In the genomic region with DNA sequence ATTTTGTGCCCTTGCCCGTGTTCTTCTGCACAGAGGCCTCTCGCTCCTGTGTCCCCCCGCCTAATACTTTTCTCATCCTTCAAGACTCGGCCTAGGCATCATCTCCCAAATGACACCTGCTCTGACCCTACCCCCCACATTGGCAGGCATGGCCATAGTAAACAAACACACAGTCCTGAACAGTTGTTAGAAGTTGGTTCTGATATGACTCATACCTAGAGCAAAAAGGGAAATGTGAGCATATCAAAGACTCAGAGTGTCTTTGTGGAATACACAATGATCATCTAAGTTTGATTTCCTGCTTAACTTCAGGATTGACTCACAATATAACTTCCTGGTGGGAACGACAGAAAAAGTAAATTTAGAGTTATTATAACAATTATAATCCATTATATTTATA, we compare ENCODE assay signal across 27 cellular contexts.
DNase-seq lines count a peak whose midpoint lies in the region; ATAC-seq, FAIRE-seq and TF ChIP-seq lines count a peak whose summit lies in the region.
"Had no signal": no experiment of that assay in that cellular context is flagged by ENCODE, and none has a peak within 500 bp of the region (broad histone marks: within the 10 kb centered on the region; RNA-seq: fewer than 3 reads in every experiment).

No MANE protein-coding gene starts in this region.

- no peaks in the 10 kb centered on the region for H3K4me1 ChIP-seq in PC-3 (ENCODE audit: insufficient read depth, low read length)
- H3K4me1 ChIP-seq: adrenal gland, body of pancreas, thyroid gland had no signal

- H3K27ac ChIP-seq in PC-3 (ENCODE audit: low read length): no peak overlapping the region
- H3K27ac ChIP-seq: adrenal gland, body of pancreas, epithelial cell of prostate, thyroid gland, VCaP had no signal

- no peak for FAIRE-seq in RCC 7860 (lab: Jason Lieb, UNC)
- FAIRE-seq: H1, kidney had no signal

- no peaks in the 10 kb centered on the region for H3F3A ChIP-seq in PC-3 (ENCODE audit: low read length, unreplicated experiment)

- peak; percentile 17 for DNase-seq in CD1c-positive myeloid dendritic cell (ENCODE audit: extremely low spot score)
- DNase-seq in PC-3: peak; percentile 19
- peak; percentile 14 for DNase-seq in fibroblast of pulmonary artery (ENCODE audit: low read depth)
- no peak for DNase-seq in NCI-H748 treated with DMSO at 0.1 percent for 48 hours (lab: John Stamatoyannopoulos, UW)
- no peak for DNase-seq in RCC 7860 (ENCODE audit: low spot score)
- DNase-seq in activated CD8-positive, alpha-beta memory T cell treated with anti-CD3 and anti-CD28 coated beads, Interleukin-2, amount 50 U/mL, for 48 hours: no peak
- DNase-seq: activated CD4-positive, alpha-beta T cell treated with anti-CD3 and anti-CD28 coated beads for 48 hours; activated naive CD4-positive, alpha-beta T cell; activated T-cell treated with anti-CD3 and anti-CD28 coated beads, Interleukin-2, amount 50 U/mL, for 4 hours; adrenal gland; body of pancreas; CD4-positive, alpha-beta T cell; cerebellar nuclear complex; glutamatergic neuron; IMR-90; kidney; natural killer cell; NCI-H1105; NCI-H2029; NCI-H774; occipital lobe; thyroid gland had no signal

- no peak overlapping the region for H3K9ac ChIP-seq in PC-3 (ENCODE audit: low read length)

- no peak for TF ChIP-seq CTCF in PC-3 (conservative IDR thresholded peaks at IDR 0.05; ENCODE audit: low read depth, low read length)
- no peak for TF ChIP-seq CTCF in fibroblast of pulmonary artery (IDR thresholded peaks at IDR 0.05; ENCODE audit: low read length, missing control alignments)

- H3K27me3 ChIP-seq in PC-3 (ENCODE audit: low read length): peaks cover 46% of the 10 kb centered on the region; the same call in 1 of the 2 replicates
- H3K27me3 ChIP-seq: adrenal gland, body of pancreas, thyroid gland had no signal

- H3K9me3 ChIP-seq in PC-3 (ENCODE audit: low read length): no peaks in the 10 kb centered on the region
- H3K9me3 ChIP-seq: adrenal gland, body of pancreas, thyroid gland had no signal

- H2AFZ ChIP-seq in PC-3 (ENCODE audit: low read length): no peak overlapping the region

- H3K79me2 ChIP-seq in PC-3 (ENCODE audit: low read length): no peaks in the 10 kb centered on the region

- no peak overlapping the region for H3K4me2 ChIP-seq in PC-3 (ENCODE audit: low read length)

- ATAC-seq in GM19351 (IDR thresholded peaks at IDR 0.05; ENCODE audit: unreplicated experiment) (peak; percentile 58), PC-3 (peak; percentile 75), HG03520 (IDR thresholded peaks at IDR 0.05; ENCODE audit: unreplicated experiment) (no peak)
- ATAC-seq: activated T-cell treated with anti-CD3 and anti-CD28 coated beads, Interleukin-2, amount 50 U/mL, for 4 hours; body of pancreas; natural killer cell had no signal

- no peaks in the 10 kb centered on the region for H3K9me2 ChIP-seq in PC-3 (replicated peaks; ENCODE audit: low read length)

- intact Hi-C loops in PC-3 (cut with micrococcal nuclease): no loop called here

- POLR2A ChIA-PET in PC-3 (lab: Charles Lee; ENCODE audit: unreplicated experiment): no interaction called here

- BruUV-seq in PC-3 (replicated peaks; lab: Mats Ljungman, UMichigan): no TSS peak

- CTCF ChIA-PET in PC-3 (lab: Charles Lee): no interaction called here

- H3K4me3 ChIP-seq in PC-3 (ENCODE audit: low read length) (no peak overlapping the region), fibroblast of pulmonary artery (replicated peaks; ENCODE audit: low read depth, low read length) (no peak overlapping the region)
- H3K4me3 ChIP-seq: adrenal gland, body of pancreas, thyroid gland had no signal

- H3K36me3 ChIP-seq in PC-3 (ENCODE audit: low read depth, low read length): no peaks in the 10 kb centered on the region
- H3K36me3 ChIP-seq: adrenal gland, thyroid gland had no signal

- H4K20me1 ChIP-seq in PC-3 (ENCODE audit: low read length): no peaks in the 10 kb centered on the region

Comparison
In these comparisons a context has a peak if more than half of its experiments do, and no peak if none do; other contexts are left out.
1. DNase-seq: peak in CD1c-positive myeloid dendritic cell (single experiment), PC-3 (single experiment) and fibroblast of pulmonary artery (single experiment); none in NCI-H748 treated with DMSO at 0.1 percent for 48 hours (single experiment), RCC 7860 (single experiment) and activated CD8-positive, alpha-beta memory T cell treated with anti-CD3 and anti-CD28 coated beads, Interleukin-2, amount 50 U/mL, for 48 hours (single experiment).